In the genomic region with DNA sequence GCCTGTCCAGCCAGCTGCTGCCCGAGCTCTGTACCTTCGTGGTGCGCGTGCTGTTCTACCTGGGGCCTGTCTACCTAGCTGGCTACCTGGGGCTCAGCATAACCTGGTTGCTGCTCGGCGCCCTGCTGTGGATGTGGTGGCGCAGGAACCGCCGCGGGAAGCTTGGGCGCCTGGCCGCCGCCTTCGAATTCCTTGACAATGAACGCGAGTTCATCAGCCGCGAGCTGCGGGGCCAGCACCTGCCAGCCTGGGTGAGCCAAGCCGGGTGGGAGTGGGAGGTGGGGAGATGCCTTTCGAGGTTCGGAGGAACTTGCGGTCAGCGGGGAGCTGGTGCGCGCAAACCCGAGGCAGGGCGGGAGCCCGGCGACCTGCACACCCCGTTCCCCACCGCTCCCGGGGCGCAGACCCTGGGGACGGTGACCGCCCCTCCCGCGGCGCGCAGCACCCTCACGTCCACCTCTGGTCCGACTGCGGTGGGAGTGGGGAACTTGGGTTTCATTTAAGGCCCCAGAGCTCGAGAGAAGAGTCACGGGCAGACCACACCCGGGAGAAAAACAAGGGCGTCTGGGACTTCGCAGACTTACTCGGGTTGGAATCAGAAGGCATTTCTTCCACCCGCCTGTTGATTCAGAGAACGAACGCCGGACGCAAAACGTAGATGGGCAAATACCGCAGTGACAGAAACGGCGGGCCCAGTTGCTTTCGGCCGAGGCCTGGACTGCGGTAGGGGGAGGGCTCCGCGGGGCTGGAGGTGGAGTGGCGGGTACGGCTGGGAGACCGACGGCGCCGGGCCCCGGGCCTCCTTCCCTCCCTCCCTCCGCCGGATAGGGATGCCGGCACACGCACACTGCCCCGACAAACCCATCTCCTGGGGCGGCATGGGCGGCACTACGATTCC, we compare ENCODE assay signal across 7 cellular contexts. TPM values are rescaled to one million over a fixed set of nuclear protein-coding genes. Genes with fewer than 3 reads are reported as not detected.
DNase-seq lines count a peak whose midpoint lies in the region; ATAC-seq and TF ChIP-seq lines count a peak whose summit lies in the region.

No MANE protein-coding gene starts in this region.

- peaks cover 14% of the 10 kb centered on the region for H3K27me3 ChIP-seq in GM23248 (replicated peaks; ENCODE audit: insufficient read depth)
- peaks cover 0 to 5% of the 10 kb centered on the region in 2 donors for H3K27me3 ChIP-seq in Peyer's patch
- H3K27me3 ChIP-seq in neuronal stem cell (ENCODE audit: control insufficient read depth in 3 of 3, insufficient read depth in 3 of 3, low read depth in 1 of 3, low read length in 3 of 3): peaks cover 13 to 90% (median 46%) of the 10 kb centered on the region in 3 experiments

- H3K4me1 ChIP-seq in GM23248 (ENCODE audit: insufficient read depth): peaks cover 14% of the 10 kb centered on the region
- H3K4me1 ChIP-seq in Peyer's patch: peaks cover 0 to 19% (median 5%) of the 10 kb centered on the region in 4 donors
- peaks cover 3 to 9% of the 10 kb centered on the region in 2 donors for H3K4me1 ChIP-seq in neuronal stem cell (ENCODE audit: control insufficient read depth in 2 of 2, insufficient read depth in 1 of 2, low read depth in 1 of 2, low read length in 2 of 2)

- H3K4me2 ChIP-seq in GM23248 (ENCODE audit: unreplicated experiment) (peak overlapping the region; percentile 90), neuronal stem cell (ENCODE audit: insufficient read depth, low read length, poor library complexity, severe bottlenecking) (peak overlapping the region; percentile 97)

- in situ Hi-C loops in GM23248 (cut with MboI): no loop called here

- no peaks in the 10 kb centered on the region for H3K79me1 ChIP-seq in neuronal stem cell (ENCODE audit: low read depth, low read length)

- H2BK15ac ChIP-seq in neuronal stem cell (ENCODE audit: low read length): peak overlapping the region; percentile 13

- no peaks in the 10 kb centered on the region for H3K9me2 ChIP-seq in GM23248 (ENCODE audit: insufficient read depth)

- no peak overlapping the region for H4K8ac ChIP-seq in neuronal stem cell (ENCODE audit: low read depth, low read length)

- H3K14ac ChIP-seq in neuronal stem cell (ENCODE audit: low read length): peak overlapping the region; percentile 43

- peak overlapping the region; percentile 14 for H2BK12ac ChIP-seq in neuronal stem cell (ENCODE audit: low read length)

- peak overlapping the region; percentile 61 for H3K23ac ChIP-seq in neuronal stem cell (ENCODE audit: low read depth, low read length, poor library complexity)

- peak overlapping the region; percentile 77 for H2AFZ ChIP-seq in GM23248
- peak overlapping the region; percentile 99 for H2AFZ ChIP-seq in neuronal stem cell (ENCODE audit: low read length)

- no peak for ATAC-seq in HG02623 (IDR thresholded peaks at IDR 0.05; ENCODE audit: unreplicated experiment)
- no peak for ATAC-seq in HG03095 (IDR thresholded peaks at IDR 0.05; ENCODE audit: unreplicated experiment)

- no peak overlapping the region for H2BK120ac ChIP-seq in neuronal stem cell (ENCODE audit: low read depth, low read length)

- H3F3A ChIP-seq in GM23248 (ENCODE audit: insufficient read depth): 0 out of 2 replicates have a peak, but pooled peaks cover under 1% of the 10 kb centered on the region

- no peak for TF ChIP-seq POLR2A in Peyer's patch (IDR thresholded peaks at IDR 0.05)

- DNase-seq in GM23248 (peak; percentile 55), Peyer's patch (no peak), fibroblast of villous mesenchyme (ENCODE audit: low read depth) (no peak), neuronal stem cell (ENCODE audit: low spot score) (no peak), hepatic stellate cell (ENCODE audit: low spot score) (no peak)

- H2BK5ac ChIP-seq in neuronal stem cell (ENCODE audit: low read length): no peak overlapping the region

- 4% methylated on average over 74 to 75 of the region's 78 CpGs for WGBS in GM23248 (ENCODE audit: low coverage in 1 of 2, low lambda C conversion rate in 2 of 2, missing lambda C conversion rate in 2 of 2), 2 experiments
- no CpG with 5 or more reads among the region's 78 CpGs for WGBS in neuronal stem cell (ENCODE audit: extremely low coverage in 2 of 2, insufficient read length in 2 of 2, insufficient replicate concordance in 1 of 2), 2 donors

- H3K27ac ChIP-seq in GM23248 (no peak overlapping the region), Peyer's patch (no peak overlapping the region), neuronal stem cell (replicated peaks; ENCODE audit: low read length) (no peak overlapping the region)

- no peak overlapping the region for H4K91ac ChIP-seq in neuronal stem cell (ENCODE audit: low read depth, low read length, poor library complexity)

- peak overlapping the region; percentile 39 for H3K9ac ChIP-seq in GM23248
- H3K9ac ChIP-seq in neuronal stem cell (ENCODE audit: low read depth, low read length, poor library complexity): peak overlapping the region; percentile 80

- H3K9me3 ChIP-seq in GM23248 (ENCODE audit: low read depth) (no peaks in the 10 kb centered on the region), Peyer's patch (no peaks in the 10 kb centered on the region), neuronal stem cell (replicated peaks in 1 of 2; ENCODE audit: control insufficient read depth in 2 of 2, insufficient read depth in 1 of 2, low read depth in 1 of 2, low read length in 2 of 2) (peaks cover 7% of the 10 kb centered on the region in 2 donors)

- TF ChIP-seq CTCF in Peyer's patch (IDR thresholded peaks at IDR 0.05): no peak
- no peak for TF ChIP-seq CTCF in fibroblast of villous mesenchyme (IDR thresholded peaks at IDR 0.05; ENCODE audit: insufficient read depth, low read depth, low read length)

- peak overlapping the region; percentile 87 for H3K18ac ChIP-seq in neuronal stem cell (ENCODE audit: low read length)

- H3K4me3 ChIP-seq in GM23248: peak overlapping the region; percentile 70
- H3K4me3 ChIP-seq in Peyer's patch: peak overlapping the region; percentile 21 to 59 (median 46)
- H3K4me3 ChIP-seq in fibroblast of villous mesenchyme (ENCODE audit: low read depth, low read length): peak overlapping the region; percentile 47
- H3K4me3 ChIP-seq in neuronal stem cell (ENCODE audit: low read length in 2 of 2): peak overlapping the region; percentile 48 to 82

- H3K79me2 ChIP-seq in GM23248 (ENCODE audit: insufficient read depth): no peaks in the 10 kb centered on the region

- no peaks in the 10 kb centered on the region for H4K20me1 ChIP-seq in GM23248 (ENCODE audit: insufficient read depth)

- H3K36me3 ChIP-seq in GM23248 (ENCODE audit: low read depth) (no peaks in the 10 kb centered on the region), Peyer's patch (no peaks in the 10 kb centered on the region), neuronal stem cell (replicated peaks in 1 of 2; ENCODE audit: control insufficient read depth in 2 of 2, insufficient read depth in 2 of 2, low read length in 2 of 2) (no peaks in the 10 kb centered on the region)

- no peak overlapping the region for H2AK5ac ChIP-seq in neuronal stem cell (ENCODE audit: low read depth, low read length)

- no peak overlapping the region for H3K4ac ChIP-seq in neuronal stem cell (ENCODE audit: low read length)

RNA-seq across cellular contexts. Expression of a gene that starts 0.7 kb away (rescaled TPM):
- 0.63 and 1.3 TPM in 2 replicates for total RNA-seq in GM23248 (2014; rRNA removed; shearing (Covaris generic))
- 0.38 and 0.48 TPM in 2 replicates for polyA plus RNA-seq in GM23248 (2016; fragmentation: Nextera tagmentation; extraction: Ambion mirVana)
- total RNA-seq in Peyer's patch: 1 to 10 TPM in 2 of 4 donors, under 1 TPM in 2; 0.35 to 2.5 (median 1.5) TPM
- under 0.01 TPM in 2 replicates for total RNA-seq in fibroblast of villous mesenchyme
- polyA plus RNA-seq in neuronal stem cell (2013, experiment 1 of 2): 0.35 TPM
- polyA plus RNA-seq in neuronal stem cell (2013, experiment 2 of 2): 0.39 TPM
